21 cellular contexts compared by ENCODE assay signal in genomic region chr6:69783124-69783523, GRCh38. TPM values are rescaled to one million over a fixed set of nuclear protein-coding genes. Genes with fewer than 3 reads are reported as not detected.
A peak's percentile ranks its signal among the peaks of the same experiment; 100 is the strongest.
DNase-seq lines count a peak whose midpoint lies in the region; ATAC-seq and TF ChIP-seq lines count a peak whose summit lies in the region.
"Had no signal": no experiment of that assay in that cellular context is flagged by ENCODE, and none has a peak within 500 bp of the region (broad histone marks: within the 10 kb centered on the region; RNA-seq: fewer than 3 reads in every experiment).

No MANE protein-coding gene starts in this region.

- peak overlapping the region; percentile 23 to 73 (median 64) for H3K27ac ChIP-seq in gastroesophageal sphincter
- H3K27ac ChIP-seq in coronary artery: no peak overlapping the region
- H3K27ac ChIP-seq: HL-60 had no signal

- H3K4me1 ChIP-seq in gastroesophageal sphincter: peaks cover 14 to 71% (median 15%) of the 10 kb centered on the region in 3 donors

- H3K36me3 ChIP-seq in gastroesophageal sphincter: no peaks in the 10 kb centered on the region
- H3K36me3 ChIP-seq: BE2C had no signal

- no peak for ATAC-seq in activated CD8-positive, alpha-beta T cell treated with anti-CD3 and anti-CD28 coated beads for 36 hours
- ATAC-seq in activated CD8-positive, alpha-beta T cell treated with anti-CD3 and anti-CD28 coated beads, Interleukin-2, amount 10 ng/mL, durations not matched to agents 7 days and 5 days: no peak
- ATAC-seq in activated B cell treated with CpG ODN at 0.5 μM for 24 hours (ENCODE audit: low read depth) (no peak), gastroesophageal sphincter (no peak), HG02571 (IDR thresholded peaks at IDR 0.05; ENCODE audit: unreplicated experiment) (no peak)
- ATAC-seq: GM12878 had no signal

- no peak overlapping the region for H3K4me3 Mint-ChIP-seq in activated CD8-positive, alpha-beta T cell treated with anti-CD3 and anti-CD28 coated beads for 36 hours
- H3K4me3 Mint-ChIP-seq in activated CD8-positive, alpha-beta T cell treated with anti-CD3 and anti-CD28 coated beads, Interleukin-2, amount 10 ng/mL, durations not matched to agents 7 days and 5 days: no peak overlapping the region
- no peak overlapping the region for H3K4me3 Mint-ChIP-seq in activated naive CD4-positive, alpha-beta T cell treated with anti-CD3 and anti-CD28 coated beads for 36 hours
- H3K4me3 Mint-ChIP-seq in activated naive CD4-positive, alpha-beta T cell treated with anti-CD3 and anti-CD28 coated beads, Interleukin-2, amount 10 ng/mL, durations not matched to agents 7 days and 5 days: no peak overlapping the region
- H3K4me3 Mint-ChIP-seq in activated B cell treated with CpG ODN at 0.5 μM for 24 hours: no peak overlapping the region
- H3K4me3 Mint-ChIP-seq: H9 had no signal

- no peaks in the 10 kb centered on the region for H3K27me3 ChIP-seq in gastroesophageal sphincter
- H3K27me3 ChIP-seq: BE2C had no signal

- H3K36me3 Mint-ChIP-seq in activated CD8-positive, alpha-beta T cell treated with anti-CD3 and anti-CD28 coated beads for 36 hours (ENCODE audit: low read depth): peaks cover 14% of the 10 kb centered on the region
- peaks cover 28% of the 10 kb centered on the region for H3K36me3 Mint-ChIP-seq in activated CD8-positive, alpha-beta T cell treated with anti-CD3 and anti-CD28 coated beads, Interleukin-2, amount 10 ng/mL, durations not matched to agents 7 days and 5 days (ENCODE audit: low read depth)
- peaks cover 17% of the 10 kb centered on the region for H3K36me3 Mint-ChIP-seq in activated naive CD4-positive, alpha-beta T cell treated with anti-CD3 and anti-CD28 coated beads for 36 hours (ENCODE audit: low read depth)
- peaks cover 38% of the 10 kb centered on the region for H3K36me3 Mint-ChIP-seq in activated naive CD4-positive, alpha-beta T cell treated with anti-CD3 and anti-CD28 coated beads, Interleukin-2, amount 10 ng/mL, durations not matched to agents 7 days and 5 days
- H3K36me3 Mint-ChIP-seq in activated B cell treated with CpG ODN at 0.5 μM for 24 hours (ENCODE audit: low read depth): peaks cover 54% of the 10 kb centered on the region

- TF ChIP-seq CTCF in activated CD8-positive, alpha-beta T cell treated with anti-CD3 and anti-CD28 coated beads for 36 hours (IDR thresholded peaks at IDR 0.05): no peak
- TF ChIP-seq CTCF in activated B cell treated with CpG ODN at 0.5 μM for 24 hours (IDR thresholded peaks at IDR 0.05): no peak
- TF ChIP-seq CTCF in gastroesophageal sphincter (IDR thresholded peaks at IDR 0.05): no peak
- no peak for TF ChIP-seq CTCF in coronary artery (IDR thresholded peaks at IDR 0.05)

- intact Hi-C loops in activated CD8-positive, alpha-beta T cell treated with anti-CD3 and anti-CD28 coated beads for 36 hours (cut with micrococcal nuclease): no loop called here
- intact Hi-C loops in activated naive CD4-positive, alpha-beta T cell treated with anti-CD3 and anti-CD28 coated beads for 36 hours (cut with micrococcal nuclease): loop anchor here (1.0 kb wide), 1 partner anchor 13 kb away; no protein-coding TSS in a partner anchor
- intact Hi-C loops in activated B cell treated with CpG ODN at 0.5 μM for 24 hours (cut with micrococcal nuclease): no loop called here

- TF ChIP-seq POLR2A in gastroesophageal sphincter (IDR thresholded peaks at IDR 0.05): no peak

- H3K9me3 ChIP-seq in gastroesophageal sphincter: no peaks in the 10 kb centered on the region
- H3K9me3 ChIP-seq: BE2C had no signal

- no peak overlapping the region for H3K4me3 ChIP-seq in gastroesophageal sphincter
- H3K4me3 ChIP-seq in coronary artery: no peak overlapping the region
- H3K4me3 ChIP-seq: GM12878 had no signal

- POLR2A ChIA-PET in activated CD8-positive, alpha-beta T cell treated with anti-CD3 and anti-CD28 coated beads for 36 hours (lab: Charles Lee): no interaction called here
- POLR2A ChIA-PET in activated CD8-positive, alpha-beta T cell treated with anti-CD3 and anti-CD28 coated beads, Interleukin-2, amount 10 ng/mL, durations not matched to agents 7 days and 5 days (lab: Charles Lee): no interaction called here
- POLR2A ChIA-PET in activated B cell treated with CpG ODN at 0.5 μM for 24 hours (lab: Charles Lee): no interaction called here

- no peaks in the 10 kb centered on the region for H3K27me3 Mint-ChIP-seq in activated CD8-positive, alpha-beta T cell treated with anti-CD3 and anti-CD28 coated beads for 36 hours
- no peaks in the 10 kb centered on the region for H3K27me3 Mint-ChIP-seq in activated CD8-positive, alpha-beta T cell treated with anti-CD3 and anti-CD28 coated beads, Interleukin-2, amount 10 ng/mL, durations not matched to agents 7 days and 5 days (ENCODE audit: low read depth)
- no peaks in the 10 kb centered on the region for H3K27me3 Mint-ChIP-seq in activated naive CD4-positive, alpha-beta T cell treated with anti-CD3 and anti-CD28 coated beads for 36 hours (ENCODE audit: low read depth)
- H3K27me3 Mint-ChIP-seq in activated naive CD4-positive, alpha-beta T cell treated with anti-CD3 and anti-CD28 coated beads, Interleukin-2, amount 10 ng/mL, durations not matched to agents 7 days and 5 days: no peaks in the 10 kb centered on the region
- H3K27me3 Mint-ChIP-seq in activated B cell treated with CpG ODN at 0.5 μM for 24 hours: no peaks in the 10 kb centered on the region
- H3K27me3 Mint-ChIP-seq: CD4-positive, CD25-positive, alpha-beta regulatory T cell; CD8-positive, alpha-beta memory T cell had no signal

- no peaks in the 10 kb centered on the region for H3K9me3 Mint-ChIP-seq in activated CD8-positive, alpha-beta T cell treated with anti-CD3 and anti-CD28 coated beads for 36 hours
- H3K9me3 Mint-ChIP-seq in activated CD8-positive, alpha-beta T cell treated with anti-CD3 and anti-CD28 coated beads, Interleukin-2, amount 10 ng/mL, durations not matched to agents 7 days and 5 days (ENCODE audit: insufficient read depth): no peaks in the 10 kb centered on the region
- no peaks in the 10 kb centered on the region for H3K9me3 Mint-ChIP-seq in activated naive CD4-positive, alpha-beta T cell treated with anti-CD3 and anti-CD28 coated beads for 36 hours
- H3K9me3 Mint-ChIP-seq in activated naive CD4-positive, alpha-beta T cell treated with anti-CD3 and anti-CD28 coated beads, Interleukin-2, amount 10 ng/mL, durations not matched to agents 7 days and 5 days: no peaks in the 10 kb centered on the region
- no peaks in the 10 kb centered on the region for H3K9me3 Mint-ChIP-seq in activated B cell treated with CpG ODN at 0.5 μM for 24 hours
- H3K9me3 Mint-ChIP-seq: CD4-positive, CD25-positive, alpha-beta regulatory T cell; CD8-positive, alpha-beta memory T cell; H9 had no signal

- WGBS in gastroesophageal sphincter (ENCODE audit: low coverage in 1 of 2), 2 donors: 95 to 100% methylated on average over 1 of the region's 1 CpG

- DNase-seq in activated CD8-positive, alpha-beta T cell treated with anti-CD3 and anti-CD28 coated beads for 36 hours: no peak
- no peak for DNase-seq in activated CD8-positive, alpha-beta T cell treated with anti-CD3 and anti-CD28 coated beads, Interleukin-2, amount 10 ng/mL, durations not matched to agents 7 days and 5 days
- no peak for DNase-seq in activated naive CD4-positive, alpha-beta T cell treated with anti-CD3 and anti-CD28 coated beads for 36 hours
- DNase-seq in activated naive CD4-positive, alpha-beta T cell treated with anti-CD3 and anti-CD28 coated beads, Interleukin-2, amount 10 ng/mL, durations not matched to agents 7 days and 5 days: no peak
- DNase-seq in activated B cell treated with CpG ODN at 0.5 μM for 24 hours (no peak), coronary artery (ENCODE audit: low spot score) (no peak)
- DNase-seq: ACHN; BE2C; C1 segment of cervical spinal cord; CD4-positive, CD25-positive, alpha-beta regulatory T cell; CD8-positive, alpha-beta memory T cell; COR-L47; DMS 273 treated with DMSO at 0.1 percent for 48 hours; DMS53; DND-41; EL; H9 had no signal

- CTCF ChIA-PET in activated CD8-positive, alpha-beta T cell treated with anti-CD3 and anti-CD28 coated beads for 36 hours (lab: Charles Lee): no interaction called here
- CTCF ChIA-PET in activated CD8-positive, alpha-beta T cell treated with anti-CD3 and anti-CD28 coated beads, Interleukin-2, amount 10 ng/mL, durations not matched to agents 7 days and 5 days (lab: Charles Lee): interaction anchor here (1.1 to 1.8 kb wide), 3 partner anchors 10 to 33 kb away, joined by 3 to 8 read pairs (median 5); partner anchors contain the start of gene LMBRD1
- CTCF ChIA-PET in activated naive CD4-positive, alpha-beta T cell treated with anti-CD3 and anti-CD28 coated beads for 36 hours (lab: Charles Lee): interaction anchor here (1.0 kb wide), 1 partner anchor 14 kb away, joined by 3 read pairs; no protein-coding TSS in a partner anchor
- CTCF ChIA-PET in activated naive CD4-positive, alpha-beta T cell treated with anti-CD3 and anti-CD28 coated beads, Interleukin-2, amount 10 ng/mL, durations not matched to agents 7 days and 5 days (lab: Charles Lee): no interaction called here
- CTCF ChIA-PET in activated B cell treated with CpG ODN at 0.5 μM for 24 hours (lab: Charles Lee): no interaction called here

- TF ChIP-seq EP300 in gastroesophageal sphincter (IDR thresholded peaks at IDR 0.05): no peak

- H3K27ac Mint-ChIP-seq in activated CD8-positive, alpha-beta T cell treated with anti-CD3 and anti-CD28 coated beads for 36 hours: peak overlapping the region; percentile 41
- no peak overlapping the region for H3K27ac Mint-ChIP-seq in activated CD8-positive, alpha-beta T cell treated with anti-CD3 and anti-CD28 coated beads, Interleukin-2, amount 10 ng/mL, durations not matched to agents 7 days and 5 days
- H3K27ac Mint-ChIP-seq in activated naive CD4-positive, alpha-beta T cell treated with anti-CD3 and anti-CD28 coated beads for 36 hours: peak overlapping the region; percentile 19
- no peak overlapping the region for H3K27ac Mint-ChIP-seq in activated naive CD4-positive, alpha-beta T cell treated with anti-CD3 and anti-CD28 coated beads, Interleukin-2, amount 10 ng/mL, durations not matched to agents 7 days and 5 days
- H3K27ac Mint-ChIP-seq in activated B cell treated with CpG ODN at 0.5 μM for 24 hours: peak overlapping the region; percentile 59
- H3K27ac Mint-ChIP-seq: CD4-positive, CD25-positive, alpha-beta regulatory T cell had no signal

- H3K4me1 Mint-ChIP-seq in activated CD8-positive, alpha-beta T cell treated with anti-CD3 and anti-CD28 coated beads for 36 hours (ENCODE audit: low read depth): peaks cover 37% of the 10 kb centered on the region
- H3K4me1 Mint-ChIP-seq in activated CD8-positive, alpha-beta T cell treated with anti-CD3 and anti-CD28 coated beads, Interleukin-2, amount 10 ng/mL, durations not matched to agents 7 days and 5 days (ENCODE audit: low read depth): peaks cover 18% of the 10 kb centered on the region
- H3K4me1 Mint-ChIP-seq in activated naive CD4-positive, alpha-beta T cell treated with anti-CD3 and anti-CD28 coated beads for 36 hours (ENCODE audit: low read depth): peaks cover 42% of the 10 kb centered on the region
- H3K4me1 Mint-ChIP-seq in activated naive CD4-positive, alpha-beta T cell treated with anti-CD3 and anti-CD28 coated beads, Interleukin-2, amount 10 ng/mL, durations not matched to agents 7 days and 5 days: peaks cover 17% of the 10 kb centered on the region
- H3K4me1 Mint-ChIP-seq in activated B cell treated with CpG ODN at 0.5 μM for 24 hours: peaks cover 67% of the 10 kb centered on the region

RNA-seq across cellular contexts. Expression of gene LMBRD1, which starts 13.7 kb away (rescaled TPM):
- total RNA-seq in activated CD8-positive, alpha-beta T cell treated with anti-CD3 and anti-CD28 coated beads for 36 hours: 10 to 100 TPM; 14.6 to 15.9 TPM
- total RNA-seq in activated CD8-positive, alpha-beta T cell treated with anti-CD3 and anti-CD28 coated beads, Interleukin-2, amount 10 ng/mL, durations not matched to agents 7 days and 5 days: 10 to 100 TPM; 19.6 to 22.5 TPM
- total RNA-seq in activated naive CD4-positive, alpha-beta T cell treated with anti-CD3 and anti-CD28 coated beads for 36 hours: 10 to 100 TPM; 10.7 to 12.7 TPM
- total RNA-seq in activated B cell treated with CpG ODN at 0.5 μM for 24 hours: 46.9 and 51.3 TPM in 2 replicates
- 10 to 100 TPM; 45.4 to 78.0 (median 60.7) TPM for total RNA-seq in gastroesophageal sphincter

Comparison
In these comparisons a context has a peak if more than half of its experiments do, and no peak if none do; other contexts are left out.
1. H3K27ac Mint-ChIP-seq: peak in activated CD8-positive, alpha-beta T cell treated with anti-CD3 and anti-CD28 coated beads for 36 hours (single experiment), activated naive CD4-positive, alpha-beta T cell treated with anti-CD3 and anti-CD28 coated beads for 36 hours (single experiment) and activated B cell treated with CpG ODN at 0.5 μM for 24 hours (single experiment); none in activated CD8-positive, alpha-beta T cell treated with anti-CD3 and anti-CD28 coated beads, Interleukin-2, amount 10 ng/mL, durations not matched to agents 7 days and 5 days (single experiment) and activated naive CD4-positive, alpha-beta T cell treated with anti-CD3 and anti-CD28 coated beads, Interleukin-2, amount 10 ng/mL, durations not matched to agents 7 days and 5 days (single experiment).
2. CTCF ChIA-PET loops: an anchor here in activated CD8-positive, alpha-beta T cell treated with anti-CD3 and anti-CD28 coated beads, Interleukin-2, amount 10 ng/mL, durations not matched to agents 7 days and 5 days (1.1 to 1.8 kb wide) and activated naive CD4-positive, alpha-beta T cell treated with anti-CD3 and anti-CD28 coated beads for 36 hours (1.0 kb wide); none called in activated CD8-positive, alpha-beta T cell treated with anti-CD3 and anti-CD28 coated beads for 36 hours, activated naive CD4-positive, alpha-beta T cell treated with anti-CD3 and anti-CD28 coated beads, Interleukin-2, amount 10 ng/mL, durations not matched to agents 7 days and 5 days and activated B cell treated with CpG ODN at 0.5 μM for 24 hours.
3. H3K27ac ChIP-seq: peak in gastroesophageal sphincter (4 of 4); none in coronary artery (0 of 2).